In the genomic region with DNA sequence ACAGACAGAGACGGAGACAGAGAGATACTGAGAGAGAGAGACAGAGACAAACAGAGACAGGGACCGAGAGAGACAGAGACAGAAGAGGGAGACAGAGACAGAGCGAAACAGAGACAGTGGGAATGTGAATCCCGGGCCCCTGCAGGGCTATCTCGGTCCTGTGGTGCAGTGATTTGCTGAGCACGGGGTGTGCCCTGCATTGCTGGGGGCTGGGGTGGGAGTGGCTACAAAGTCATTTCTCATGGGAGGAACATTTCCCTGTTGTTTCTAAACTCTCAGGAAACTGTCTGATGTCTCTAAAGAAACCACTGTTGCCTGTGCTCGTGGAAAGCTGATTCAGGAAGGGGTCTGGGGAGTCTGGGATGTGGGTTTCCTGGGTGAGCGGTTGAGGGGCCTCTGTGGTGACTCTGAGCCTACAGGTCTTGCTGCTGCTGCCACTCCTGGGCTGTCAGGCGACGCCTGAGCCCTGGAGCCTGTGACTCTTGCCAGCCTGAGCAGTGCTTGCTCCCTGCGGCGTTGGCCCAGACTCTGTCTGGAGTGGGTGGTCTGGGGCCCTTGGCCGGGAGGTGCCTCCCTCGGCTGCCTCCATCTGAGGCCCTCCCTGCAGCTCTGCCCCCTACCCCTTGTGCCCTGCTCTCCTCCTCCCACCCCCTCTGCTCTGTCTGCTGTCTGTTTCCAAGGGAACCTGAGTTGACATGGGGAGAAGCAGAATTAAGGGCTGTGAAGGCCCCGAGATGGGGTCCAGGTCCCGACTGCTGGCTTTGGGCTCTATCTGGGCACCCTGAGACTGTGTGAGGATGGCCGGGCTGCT, we compare ENCODE assay signal across 15 cellular contexts.
"Had no signal": no experiment of that assay in that cellular context is flagged by ENCODE, and none has a peak within 500 bp of the region (broad histone marks: within the 10 kb centered on the region; RNA-seq: fewer than 3 reads in every experiment).

No MANE protein-coding gene starts in this region.

- H3K36me3 Mint-ChIP-seq: memory B cell, T-cell had no signal

- H3K4me1 Mint-ChIP-seq: T-cell had no signal

- H3K4me3 ChIP-seq: adrenal gland, thyroid gland had no signal

- H3K9me3 Mint-ChIP-seq: activated CD8-positive, alpha-beta T cell treated with anti-CD3 and anti-CD28 coated beads for 36 hours; dendritic cell treated with granulocyte-macrophage colony-stimulating factor and Interleukin-4, amounts not matched to agents 40 ng/mL and 50 ng/mL, for 4 days; effector memory CD8-positive, alpha-beta T cell; memory B cell; T-cell had no signal

- H3K4me1 ChIP-seq: adrenal gland, thyroid gland had no signal

- H3K27ac Mint-ChIP-seq: activated CD8-positive, alpha-beta T cell treated with anti-CD3 and anti-CD28 coated beads for 36 hours; dendritic cell treated with granulocyte-macrophage colony-stimulating factor and Interleukin-4, amounts not matched to agents 40 ng/mL and 50 ng/mL, for 4 days; memory B cell; T-cell had no signal

- H3K4me3 Mint-ChIP-seq: activated CD8-positive, alpha-beta T cell treated with anti-CD3 and anti-CD28 coated beads for 36 hours; dendritic cell treated with granulocyte-macrophage colony-stimulating factor and Interleukin-4, amounts not matched to agents 40 ng/mL and 50 ng/mL, for 4 days; effector memory CD8-positive, alpha-beta T cell; memory B cell; T-cell had no signal

- DNase-seq: activated CD4-positive, alpha-beta T cell treated with anti-CD3 and anti-CD28 coated beads for 4 hours; activated CD8-positive, alpha-beta memory T cell treated with anti-CD3 and anti-CD28 coated beads, Interleukin-2, amount 50 U/mL, for 4 hours; activated CD8-positive, alpha-beta T cell treated with anti-CD3 and anti-CD28 coated beads for 36 hours; activated naive CD4-positive, alpha-beta T cell; effector memory CD8-positive, alpha-beta T cell; erythroblast; retina; stimulated activated CD4-positive, alpha-beta T cell treated with anti-CD3 and anti-CD28 coated beads, Interleukin-4, amount 100 ng/mL, for 1 hour; T-cell; thyroid gland; WERI-Rb-1 had no signal

- ATAC-seq: activated CD8-positive, alpha-beta T cell treated with anti-CD3 and anti-CD28 coated beads for 36 hours; effector memory CD8-positive, alpha-beta T cell; left lobe of liver; T-cell had no signal

- H3K9me3 ChIP-seq: adrenal gland, thyroid gland had no signal

- H3K36me3 ChIP-seq: adrenal gland, thyroid gland, WERI-Rb-1 had no signal

- H3K27ac ChIP-seq: adrenal gland, thyroid gland, WERI-Rb-1 had no signal

- H3K27me3 Mint-ChIP-seq: dendritic cell treated with granulocyte-macrophage colony-stimulating factor and Interleukin-4, amounts not matched to agents 40 ng/mL and 50 ng/mL, for 4 days had no signal

- H3K27me3 ChIP-seq: adrenal gland, thyroid gland had no signal
